19 cellular contexts compared by ENCODE assay signal in genomic region chr17:8490256-8491023, GRCh38. TPM values are rescaled to one million over a fixed set of nuclear protein-coding genes. Genes with fewer than 3 reads are reported as not detected.
A peak's percentile ranks its signal among the peaks of the same experiment; 100 is the strongest.
DNase-seq lines count a peak whose midpoint lies in the region; ATAC-seq and TF ChIP-seq lines count a peak whose summit lies in the region.
"Had no signal": no experiment of that assay in that cellular context is flagged by ENCODE, and none has a peak within 500 bp of the region (broad histone marks: within the 10 kb centered on the region; RNA-seq: fewer than 3 reads in every experiment).

No MANE protein-coding gene starts in this region.

- no peaks in the 10 kb centered on the region for H3K27me3 ChIP-seq in GM23248 (replicated peaks; ENCODE audit: insufficient read depth)
- H3K27me3 ChIP-seq in smooth muscle cell (ENCODE audit: low read depth) = no peaks in the 10 kb centered on the region

- H3K4me2 ChIP-seq in GM23248 (ENCODE audit: unreplicated experiment) (no peak overlapping the region), smooth muscle cell (no peak overlapping the region)
- H3K4me2 ChIP-seq: KMS-11 had no signal

- no peaks in the 10 kb centered on the region for H3K9me3 ChIP-seq in GM23248 (ENCODE audit: low read depth)
- H3K9me3 ChIP-seq in smooth muscle cell (replicated peaks; ENCODE audit: low read depth) = no peaks in the 10 kb centered on the region

- in situ Hi-C loops in GM23248 (cut with MboI) (no loop called here), SK-MEL-5 (cut with HindIII; ENCODE audit: low pct_unique_long_range_greater_than_20kb, low sequenced_read_pairs) (no loop called here)

- H3K4me3 ChIP-seq in GM23248 (no peak overlapping the region), smooth muscle cell (no peak overlapping the region)
- H3K4me3 ChIP-seq: GM12878 had no signal

- no peaks in the 10 kb centered on the region for H4K20me1 ChIP-seq in GM23248 (ENCODE audit: insufficient read depth)
- peaks cover 7% of the 10 kb centered on the region for H4K20me1 ChIP-seq in smooth muscle cell (ENCODE audit: low read depth)

- 83% methylated on average over 17 of the region's 17 CpGs for WGBS in GM23248 (ENCODE audit: low coverage in 1 of 2, low lambda C conversion rate in 2 of 2, missing lambda C conversion rate in 2 of 2), 2 experiments
- 95% methylated on average over 17 of the region's 17 CpGs for WGBS in smooth muscle cell (ENCODE audit: low lambda C conversion rate)

- no peak overlapping the region for H2AFZ ChIP-seq in GM23248
- H2AFZ ChIP-seq in smooth muscle cell (ENCODE audit: low read depth) = no peak overlapping the region

- H3K36me3 ChIP-seq in GM23248 (ENCODE audit: low read depth) (peaks cover 20% of the 10 kb centered on the region; the same call in 1 of the 2 replicates), smooth muscle cell (ENCODE audit: low read depth) (peaks cover 23% of the 10 kb centered on the region)

- no peak overlapping the region for H3K9ac ChIP-seq in GM23248
- H3K9ac ChIP-seq in smooth muscle cell (ENCODE audit: low read depth) = no peak overlapping the region
- H3K9ac ChIP-seq: KMS-11 had no signal

- no peaks in the 10 kb centered on the region for H3K9me2 ChIP-seq in GM23248 (ENCODE audit: insufficient read depth)

- TF ChIP-seq CTCF in smooth muscle cell (IDR thresholded peaks at IDR 0.05; ENCODE audit: borderline replicate concordance, insufficient read depth, poor library complexity, severe bottlenecking) (no peak), omental fat pad (IDR thresholded peaks at IDR 0.05) (no peak)

- H3K27ac ChIP-seq in GM23248 (peak overlapping the region; percentile 82), epithelial cell of prostate (peak overlapping the region; percentile 66), smooth muscle cell (ENCODE audit: low read depth) (peak overlapping the region; percentile 92)
- H3K27ac ChIP-seq: KMS-11 had no signal

- H3K79me2 ChIP-seq in GM23248 (ENCODE audit: insufficient read depth) (no peaks in the 10 kb centered on the region), smooth muscle cell (ENCODE audit: low read depth) (no peaks in the 10 kb centered on the region)

- ATAC-seq in omental fat pad (ENCODE audit: low FRiP score) = no peak
- ATAC-seq: GM12878 had no signal

- DNase-seq in GM23248 (no peak), SK-MEL-5 (ENCODE audit: low read depth, low spot score) (peak; percentile 82), epithelial cell of prostate (ENCODE audit: low read depth, low spot score) (no peak), smooth muscle cell (lab: John Stamatoyannopoulos, UW; ENCODE audit: unreplicated experiment) (no peak), dermis blood vessel endothelial cell (no peak), omental fat pad (ENCODE audit: low spot score) (no peak), SHP77 treated with DMSO at 0.1 percent for 48 hours (lab: John Stamatoyannopoulos, UW) (no peak)
- DNase-seq: ACHN; CD4-positive, alpha-beta T cell; DND-41; NCI-H1048; NCI-H1436 treated with DMSO at 0.1 percent for 48 hours; NCI-H2029 treated with DMSO at 0.1 percent for 48 hours; NCI-H2171 treated with DMSO at 0.1 percent for 48 hours; NCI-H748 treated with DMSO at 0.1 percent for 48 hours; OCI-M1; RPMI8226 had no signal

- H3K4me1 ChIP-seq in GM23248 (ENCODE audit: insufficient read depth) (peaks cover 16% of the 10 kb centered on the region), smooth muscle cell (ENCODE audit: low read depth) (no peaks in the 10 kb centered on the region)

- H3F3A ChIP-seq in GM23248 (ENCODE audit: insufficient read depth) = peaks cover 35% of the 10 kb centered on the region
- peaks cover 20% of the 10 kb centered on the region for H3F3A ChIP-seq in smooth muscle cell (ENCODE audit: low read depth)

RNA-seq across cellular contexts. Expression of gene NDEL1, which starts 54.8 kb away (rescaled TPM):
- 74.9 and 76.4 TPM in 2 replicates for total RNA-seq in GM23248 (2014; rRNA removed; shearing (Covaris generic))
- polyA plus RNA-seq in GM23248 (2016; fragmentation: Nextera tagmentation; extraction: Ambion mirVana) (105 and 111 TPM in 2 replicates), smooth muscle cell (82.0 and 82.6 TPM in 2 replicates)
- total RNA-seq in SK-MEL-5 (2014; rRNA removed; shearing (Covaris generic)) = 27.7 and 28.6 TPM in 2 replicates
- polyA plus RNA-seq in SK-MEL-5 (2015; cell fraction: cytosol; rRNA removed) = 48.2 and 50.1 TPM in 2 replicates
- polyA plus RNA-seq in SK-MEL-5 (2015; cell fraction: nucleus; rRNA removed) = 107 and 139 TPM in 2 replicates
- total RNA-seq in smooth muscle cell (103 and 111 TPM in 2 replicates), dermis blood vessel endothelial cell (34.5 and 47.6 TPM in 2 replicates), omental fat pad (100 to 1,000 TPM in 2 of 4 donors, 10 to 100 TPM in 2; 64.3 to 139 (median 118) TPM)
